Comparison of ENCODE assay signal across 38 cellular contexts in the genomic region with DNA sequence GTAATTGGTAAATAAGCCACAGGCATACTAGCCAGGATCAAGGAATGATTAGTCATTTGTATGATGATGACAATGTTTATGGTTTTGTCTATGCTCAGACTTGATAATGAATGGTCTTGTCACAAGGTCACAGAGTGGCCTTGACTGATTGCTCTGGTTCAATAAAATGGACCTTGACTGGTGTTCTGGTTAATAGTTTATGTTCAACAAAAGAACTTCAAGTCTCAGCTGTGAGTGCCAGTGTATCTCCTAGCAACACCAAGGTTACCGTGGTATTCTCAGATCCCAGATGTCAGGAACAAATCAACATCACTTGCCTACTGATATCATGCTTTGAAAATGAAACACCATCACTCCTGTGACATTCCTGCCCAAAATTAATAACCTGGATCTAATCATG. TPM values are rescaled to one million over a fixed set of nuclear protein-coding genes. Genes with fewer than 3 reads are reported as not detected.
"Had no signal": no experiment of that assay in that cellular context is flagged by ENCODE, and none has a peak within 500 bp of the region (broad histone marks: within the 10 kb centered on the region; RNA-seq: fewer than 3 reads in every experiment).

No MANE protein-coding gene starts in this region.

- H3K4me1 ChIP-seq: adrenal gland, body of pancreas, colonic mucosa, left ventricle myocardium inferior, uterus had no signal

- ATAC-seq: body of pancreas; natural killer cell; sciatic nerve; stimulated activated memory B cell treated with anti-CD40 and anti-IgM and Interleukin-4, amounts not matched to agents 10 μg/mL and 1 μg/mL and 100 μg/mL, for 72 hours; stimulated activated naive CD8-positive, alpha-beta T cell treated with anti-CD3 and anti-CD28 coated beads, Interleukin-15, amount 100 ng/mL, for 72 hours had no signal

- FAIRE-seq: TTC549 had no signal

- H3K36me3 ChIP-seq: adrenal gland, cardiac muscle cell, colonic mucosa, left ventricle myocardium inferior, uterus had no signal

- H3K27ac ChIP-seq: adrenal gland, body of pancreas, cardiac muscle cell, colonic mucosa, left ventricle myocardium inferior, skin epidermis, uterus, VCaP had no signal

- DNase-seq: activated CD4-positive, alpha-beta T cell treated with anti-CD3 and anti-CD28 coated beads for 48 hours; activated CD4-positive, alpha-beta T cell treated with anti-CD3 and anti-CD28 coated beads, Interleukin-2, amount 50 U/mL, for 48 hours; activated CD8-positive, alpha-beta memory T cell treated with anti-CD3 and anti-CD28 coated beads for 24 hours; activated effector memory CD4-positive, alpha-beta T cell treated with anti-CD3 and anti-CD28 coated beads, Interleukin-2, amount 50 U/mL, for 16 hours; activated naive CD4-positive, alpha-beta T cell treated with anti-CD3 and anti-CD28 coated beads for 36 hours; activated naive CD8-positive, alpha-beta T cell treated with anti-CD3 and anti-CD28 coated beads for 36 hours; adrenal gland; aorta; body of pancreas; cerebellar nuclear complex; colonic mucosa; effector CD8-positive, alpha-beta T cell; head of caudate nucleus; hypothalamus; kidney glomerular epithelial cell; left ventricle myocardium inferior; mesendoderm; natural killer cell; posterior cingulate gyrus; stimulated activated CD4-positive, alpha-beta T cell treated with anti-CD3 and anti-CD28 coated beads, Interleukin-1b, Interleukin-23, amount 100 ng/mL, for 48 hours; stimulated activated CD4-positive, alpha-beta T cell treated with anti-CD3 and anti-CD28 coated beads, Interleukin-4, amount 100 ng/mL, for 4 hours; stimulated activated CD8-positive, alpha-beta memory T cell treated with anti-CD3 and anti-CD28 coated beads, Interleukin-4, amount 100 ng/mL, for 48 hours; stimulated activated naive CD8-positive, alpha-beta T cell treated with anti-CD3 and anti-CD28 coated beads, Interleukin-15, amount 100 ng/mL, for 72 hours; substantia nigra; T-helper 9 cell; uterus had no signal

- H3K36me3 Mint-ChIP-seq: activated naive CD8-positive, alpha-beta T cell treated with anti-CD3 and anti-CD28 coated beads for 36 hours; natural killer cell; stimulated activated memory B cell treated with anti-CD40 and anti-IgM and Interleukin-4, amounts not matched to agents 10 μg/mL and 1 μg/mL and 100 μg/mL, for 72 hours; type B pancreatic cell had no signal

- H3K9me3 ChIP-seq: adrenal gland, body of pancreas, colonic mucosa, left ventricle myocardium inferior, uterus had no signal

- H3K27ac Mint-ChIP-seq: activated naive CD4-positive, alpha-beta T cell treated with anti-CD3 and anti-CD28 coated beads for 36 hours; activated naive CD8-positive, alpha-beta T cell treated with anti-CD3 and anti-CD28 coated beads for 36 hours; natural killer cell; stimulated activated memory B cell treated with anti-CD40 and anti-IgM and Interleukin-4, amounts not matched to agents 10 μg/mL and 1 μg/mL and 100 μg/mL, for 72 hours; stimulated activated naive CD8-positive, alpha-beta T cell treated with anti-CD3 and anti-CD28 coated beads, Interleukin-15, amount 100 ng/mL, for 72 hours; type B pancreatic cell had no signal

- H3K4me1 Mint-ChIP-seq: activated naive CD8-positive, alpha-beta T cell treated with anti-CD3 and anti-CD28 coated beads for 36 hours; natural killer cell; stimulated activated memory B cell treated with anti-CD40 and anti-IgM and Interleukin-4, amounts not matched to agents 10 μg/mL and 1 μg/mL and 100 μg/mL, for 72 hours; stimulated activated naive CD8-positive, alpha-beta T cell treated with anti-CD3 and anti-CD28 coated beads, Interleukin-15, amount 100 ng/mL, for 72 hours had no signal

- H3K27me3 ChIP-seq: adrenal gland, body of pancreas, cardiac muscle cell, colonic mucosa, uterus had no signal

- H3K4me3 Mint-ChIP-seq: activated naive CD4-positive, alpha-beta T cell treated with anti-CD3 and anti-CD28 coated beads for 36 hours; activated naive CD8-positive, alpha-beta T cell treated with anti-CD3 and anti-CD28 coated beads for 36 hours; natural killer cell; stimulated activated memory B cell treated with anti-CD40 and anti-IgM and Interleukin-4, amounts not matched to agents 10 μg/mL and 1 μg/mL and 100 μg/mL, for 72 hours; stimulated activated naive CD8-positive, alpha-beta T cell treated with anti-CD3 and anti-CD28 coated beads, Interleukin-15, amount 100 ng/mL, for 72 hours; type B pancreatic cell had no signal

- H3K4me3 ChIP-seq: adrenal gland, body of pancreas, cardiac muscle cell, colonic mucosa, left ventricle myocardium inferior, lung, skin epidermis, uterus had no signal

RNA-seq across cellular contexts. Expression of a gene that starts 16.3 kb away (rescaled TPM):
- total RNA-seq: activated naive CD4-positive, alpha-beta T cell treated with anti-CD3 and anti-CD28 coated beads for 36 hours; left ventricle myocardium inferior; mononuclear cell; natural killer cell; osteoblast; T-helper 1 cell treated with Interleukin-12 subunit alpha and Interleukin-12 subunit beta and Interleukin-4 antibody, amounts not matched to agents 30 ng/mL and 1 ng/mL, for 36 hours had no signal

RNA-seq across cellular contexts. Expression of a gene that starts 53.5 kb away (rescaled TPM):
- total RNA-seq: activated naive CD4-positive, alpha-beta T cell treated with anti-CD3 and anti-CD28 coated beads for 36 hours; activated naive CD8-positive, alpha-beta T cell treated with anti-CD3 and anti-CD28 coated beads for 36 hours; aorta; body of pancreas; colonic mucosa; dermis microvascular lymphatic vessel endothelial cell; left ventricle myocardium inferior; lung; mononuclear cell; natural killer cell; osteoblast; T-helper 1 cell treated with Interleukin-12 subunit alpha and Interleukin-12 subunit beta and Interleukin-4 antibody, amounts not matched to agents 30 ng/mL and 1 ng/mL, for 36 hours had no signal
- polyA plus RNA-seq: aorta had no signal
